Comparison of ENCODE assay signal across 8 cellular contexts in the genomic region with DNA sequence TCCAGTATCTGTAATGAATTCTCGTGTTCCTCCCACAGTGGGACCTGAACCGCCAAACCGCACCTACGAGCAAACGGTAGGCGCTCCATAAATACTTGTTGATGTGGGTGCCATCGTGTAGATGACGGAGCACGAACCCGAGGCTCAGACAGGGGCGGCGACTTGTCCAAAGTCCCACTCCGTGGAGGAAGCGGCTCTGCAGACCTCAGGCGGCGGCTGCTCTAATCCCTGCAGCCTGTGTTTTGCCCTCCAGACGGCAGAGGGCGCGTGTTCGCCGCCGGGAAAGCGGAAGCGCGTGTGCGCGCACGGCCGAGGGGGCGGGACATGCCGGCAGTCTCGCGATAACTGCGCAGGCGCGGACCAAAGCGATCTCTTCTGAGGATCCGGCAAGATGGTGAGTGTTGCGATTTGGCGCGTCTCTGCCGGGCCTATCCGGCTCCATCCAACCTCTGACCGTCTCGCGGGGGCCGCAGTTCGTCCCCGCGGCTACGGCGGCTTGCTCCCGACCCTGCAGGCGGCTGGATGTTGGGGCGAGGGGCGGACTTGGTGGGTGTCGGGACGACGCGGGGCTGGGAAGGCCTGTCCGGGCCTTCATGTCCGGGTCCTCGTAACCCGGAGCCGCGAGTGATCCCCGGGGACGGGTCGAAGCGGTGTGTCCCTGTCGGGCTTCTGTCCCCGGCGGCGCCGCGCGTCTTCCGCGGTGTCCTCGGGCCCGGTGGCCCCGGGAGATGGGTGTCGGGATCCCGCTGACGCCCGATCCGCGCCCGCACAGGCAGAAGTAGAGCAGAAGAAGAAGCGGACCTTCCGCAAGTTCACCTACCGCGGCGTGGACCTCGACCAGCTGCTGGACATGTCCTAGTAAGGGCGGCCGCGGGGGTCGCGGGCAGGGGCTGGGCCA. TPM values are rescaled to one million over a fixed set of nuclear protein-coding genes. Genes with fewer than 3 reads are reported as not detected.
DNase-seq lines count a peak whose midpoint lies in the region; ATAC-seq and TF ChIP-seq lines count a peak whose summit lies in the region.

A gene (plus strand): TSS at position 362 of the 898 bp plus-strand sequence. CDS start 30 bp downstream, at position 392.

- H4K20me1 ChIP-seq in hepatocyte (ENCODE audit: insufficient read depth, poor library complexity, severe bottlenecking) = peaks cover 41% of the 10 kb centered on the region

- peaks cover 28% of the 10 kb centered on the region for H3K79me2 ChIP-seq in hepatocyte

- peak within 1 kb of the TSS; percentile 22 for H2AFZ ChIP-seq in hepatocyte

- TF ChIP-seq CTCF in astrocyte of the cerebellum (IDR thresholded peaks at IDR 0.05; ENCODE audit: low read depth, low read length, missing control alignments) = peak; percentile 89
- TF ChIP-seq CTCF in hepatocyte (IDR thresholded peaks at IDR 0.05; ENCODE audit: poor library complexity) = peak; percentile 95
- TF ChIP-seq CTCF in retinal pigment epithelial cell (conservative IDR thresholded peaks at IDR 0.05; ENCODE audit: low read depth, low read length) = peak; percentile 91

- peaks cover 5% of the 10 kb centered on the region for H3K4me1 ChIP-seq in hepatocyte (ENCODE audit: insufficient read depth)

- 2% methylated on average over 98 of the region's 100 CpGs for WGBS in hepatocyte (ENCODE audit: low lambda C conversion rate, missing lambda C conversion rate)

- DNase-seq in NCI-H2081 (lab: John Stamatoyannopoulos, UW) (peak; percentile 91), T1000 (lab: John Stamatoyannopoulos, UW) (peak; percentile 94), astrocyte of the cerebellum (ENCODE audit: low read depth) (peak; percentile 87), hepatocyte (ENCODE audit: low spot score) (peak; percentile 98), retinal pigment epithelial cell (ENCODE audit: low read depth) (peak; percentile 71), OCI-M2 (lab: John Stamatoyannopoulos, UW; ENCODE audit: unreplicated experiment) (no peak)

- no peaks in the 10 kb centered on the region for H3K9me2 ChIP-seq in hepatocyte (replicated peaks; ENCODE audit: insufficient read depth)

- peak within 1 kb of the TSS; percentile 95 for H3K27ac ChIP-seq in hepatocyte

- no peaks in the 10 kb centered on the region for H3K36me3 ChIP-seq in hepatocyte (replicated peaks; ENCODE audit: insufficient read depth, low read depth)

- peak; percentile 80 for ATAC-seq in GM18502 (IDR thresholded peaks at IDR 0.05; ENCODE audit: poor library complexity, unreplicated experiment)
- peak; percentile 72 for ATAC-seq in HG02973 (IDR thresholded peaks at IDR 0.05; ENCODE audit: unreplicated experiment)

- no peaks in the 10 kb centered on the region for H3K9me3 ChIP-seq in hepatocyte (ENCODE audit: low read depth)

- peak within 1 kb of the TSS; percentile 85 for H3K4me3 ChIP-seq in astrocyte of the cerebellum (ENCODE audit: low read depth, low read length)
- H3K4me3 ChIP-seq in hepatocyte = peak within 1 kb of the TSS; percentile 59
- peak within 1 kb of the TSS; percentile 76 for H3K4me3 ChIP-seq in retinal pigment epithelial cell (ENCODE audit: low read length)

- in situ Hi-C loops in astrocyte of the cerebellum (cut with HindIII; ENCODE audit: low sequenced_read_pairs) = no loop called here

- H3K4me2 ChIP-seq in hepatocyte = peak within 1 kb of the TSS; percentile 98

- no peaks in the 10 kb centered on the region for H3K27me3 ChIP-seq in hepatocyte

RNA-seq across cellular contexts. Expression of the gene that starts here (rescaled TPM):
- 1,556 and 1,885 TPM in 2 replicates for total RNA-seq in hepatocyte
- 938 and 950 TPM in 2 replicates for polyA plus RNA-seq in hepatocyte
